Comparison of ENCODE assay signal across 1 cellular context in the genomic region with DNA sequence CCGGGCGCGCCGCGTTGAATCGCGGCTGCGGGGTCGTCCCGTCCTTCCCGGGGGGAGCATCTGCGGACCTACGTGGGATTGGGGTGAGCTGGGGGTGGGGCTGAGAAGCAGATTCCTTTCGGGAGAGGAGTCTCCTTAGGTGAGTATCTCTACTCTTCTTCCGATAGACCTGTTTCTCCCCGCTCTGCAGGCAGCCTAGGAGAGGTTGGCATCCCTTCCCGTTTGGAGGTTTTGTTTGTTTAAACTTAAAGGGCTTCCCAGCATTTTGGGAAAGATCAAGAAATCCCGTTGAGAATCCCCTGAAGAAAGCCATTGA.
A peak's percentile ranks its signal among the peaks of the same experiment; 100 is the strongest.
TF ChIP-seq lines count a peak whose summit lies in the region.

No MANE protein-coding gene starts in this region.

TF ChIP-seq in HEK293, 187 proteins besides CTCF, POLR2A, EP300 and RAD21 (continued from another document):
- TF ChIP-seq ZNF76 (tag by site-specific recombination; IDR thresholded peaks at IDR 0.05; ENCODE audit: borderline replicate concordance, low read depth) (0 out of 2 replicates have a peak, but pooled peaks have one; percentile 53), ZNF366 (tag by site-specific recombination; conservative IDR thresholded peaks at IDR 0.05) (no peak), ZSCAN18 (tag by site-specific recombination; IDR thresholded peaks at IDR 0.05) (no peak), OSR2 (tag by site-specific recombination; IDR thresholded peaks at IDR 0.05) (0 out of 2 replicates have a peak, but pooled peaks have one; percentile 50), IKZF3 (tag by site-specific recombination; IDR thresholded peaks at IDR 0.05) (peak; percentile 79), ZNF768 (tag by site-specific recombination; IDR thresholded peaks at IDR 0.05) (no peak), ZNF558 (tag by site-specific recombination; IDR thresholded peaks at IDR 0.05) (no peak), SP3 (tag by site-specific recombination; IDR thresholded peaks at IDR 0.05) (no peak), ZFHX2 (tag by site-specific recombination; conservative IDR thresholded peaks at IDR 0.05) (no peak), TCF7L2 (IDR thresholded peaks at IDR 0.05; ENCODE audit: borderline replicate concordance, low read depth, low read length) (no peak), RBAK (tag by site-specific recombination; IDR thresholded peaks at IDR 0.05) (no peak), ZNF121 (tag by site-specific recombination; IDR thresholded peaks at IDR 0.05) (no peak), REPIN1 (tag by site-specific recombination; IDR thresholded peaks at IDR 0.05; ENCODE audit: low read depth) (no peak), ZNF350 (tag by site-specific recombination; IDR thresholded peaks at IDR 0.05) (no peak), YY2 (tag by site-specific recombination; IDR thresholded peaks at IDR 0.05) (no peak), ZNF211 (tag by site-specific recombination; IDR thresholded peaks at IDR 0.05; ENCODE audit: low read depth) (no peak), ZNF132 (tag by site-specific recombination; IDR thresholded peaks at IDR 0.05; ENCODE audit: borderline replicate concordance) (no peak)
- TF ChIP-seq, protein P1, sequence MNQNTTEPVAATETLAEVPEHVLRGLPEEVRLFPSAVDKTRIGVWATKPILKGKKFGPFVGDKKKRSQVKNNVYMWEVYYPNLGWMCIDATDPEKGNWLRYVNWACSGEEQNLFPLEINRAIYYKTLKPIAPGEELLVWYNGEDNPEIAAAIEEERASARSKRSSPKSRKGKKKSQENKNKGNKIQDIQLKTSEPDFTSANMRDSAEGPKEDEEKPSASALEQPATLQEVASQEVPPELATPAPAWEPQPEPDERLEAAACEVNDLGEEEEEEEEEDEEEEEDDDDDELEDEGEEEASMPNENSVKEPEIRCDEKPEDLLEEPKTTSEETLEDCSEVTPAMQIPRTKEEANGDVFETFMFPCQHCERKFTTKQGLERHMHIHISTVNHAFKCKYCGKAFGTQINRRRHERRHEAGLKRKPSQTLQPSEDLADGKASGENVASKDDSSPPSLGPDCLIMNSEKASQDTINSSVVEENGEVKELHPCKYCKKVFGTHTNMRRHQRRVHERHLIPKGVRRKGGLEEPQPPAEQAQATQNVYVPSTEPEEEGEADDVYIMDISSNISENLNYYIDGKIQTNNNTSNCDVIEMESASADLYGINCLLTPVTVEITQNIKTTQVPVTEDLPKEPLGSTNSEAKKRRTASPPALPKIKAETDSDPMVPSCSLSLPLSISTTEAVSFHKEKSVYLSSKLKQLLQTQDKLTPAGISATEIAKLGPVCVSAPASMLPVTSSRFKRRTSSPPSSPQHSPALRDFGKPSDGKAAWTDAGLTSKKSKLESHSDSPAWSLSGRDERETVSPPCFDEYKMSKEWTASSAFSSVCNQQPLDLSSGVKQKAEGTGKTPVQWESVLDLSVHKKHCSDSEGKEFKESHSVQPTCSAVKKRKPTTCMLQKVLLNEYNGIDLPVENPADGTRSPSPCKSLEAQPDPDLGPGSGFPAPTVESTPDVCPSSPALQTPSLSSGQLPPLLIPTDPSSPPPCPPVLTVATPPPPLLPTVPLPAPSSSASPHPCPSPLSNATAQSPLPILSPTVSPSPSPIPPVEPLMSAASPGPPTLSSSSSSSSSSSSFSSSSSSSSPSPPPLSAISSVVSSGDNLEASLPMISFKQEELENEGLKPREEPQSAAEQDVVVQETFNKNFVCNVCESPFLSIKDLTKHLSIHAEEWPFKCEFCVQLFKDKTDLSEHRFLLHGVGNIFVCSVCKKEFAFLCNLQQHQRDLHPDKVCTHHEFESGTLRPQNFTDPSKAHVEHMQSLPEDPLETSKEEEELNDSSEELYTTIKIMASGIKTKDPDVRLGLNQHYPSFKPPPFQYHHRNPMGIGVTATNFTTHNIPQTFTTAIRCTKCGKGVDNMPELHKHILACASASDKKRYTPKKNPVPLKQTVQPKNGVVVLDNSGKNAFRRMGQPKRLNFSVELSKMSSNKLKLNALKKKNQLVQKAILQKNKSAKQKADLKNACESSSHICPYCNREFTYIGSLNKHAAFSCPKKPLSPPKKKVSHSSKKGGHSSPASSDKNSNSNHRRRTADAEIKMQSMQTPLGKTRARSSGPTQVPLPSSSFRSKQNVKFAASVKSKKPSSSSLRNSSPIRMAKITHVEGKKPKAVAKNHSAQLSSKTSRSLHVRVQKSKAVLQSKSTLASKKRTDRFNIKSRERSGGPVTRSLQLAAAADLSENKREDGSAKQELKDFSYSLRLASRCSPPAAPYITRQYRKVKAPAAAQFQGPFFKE (tag by site-specific recombination; IDR thresholded peaks at IDR 0.05; ENCODE audit: borderline replicate concordance) = no peak
- TF ChIP-seq, protein P2, sequence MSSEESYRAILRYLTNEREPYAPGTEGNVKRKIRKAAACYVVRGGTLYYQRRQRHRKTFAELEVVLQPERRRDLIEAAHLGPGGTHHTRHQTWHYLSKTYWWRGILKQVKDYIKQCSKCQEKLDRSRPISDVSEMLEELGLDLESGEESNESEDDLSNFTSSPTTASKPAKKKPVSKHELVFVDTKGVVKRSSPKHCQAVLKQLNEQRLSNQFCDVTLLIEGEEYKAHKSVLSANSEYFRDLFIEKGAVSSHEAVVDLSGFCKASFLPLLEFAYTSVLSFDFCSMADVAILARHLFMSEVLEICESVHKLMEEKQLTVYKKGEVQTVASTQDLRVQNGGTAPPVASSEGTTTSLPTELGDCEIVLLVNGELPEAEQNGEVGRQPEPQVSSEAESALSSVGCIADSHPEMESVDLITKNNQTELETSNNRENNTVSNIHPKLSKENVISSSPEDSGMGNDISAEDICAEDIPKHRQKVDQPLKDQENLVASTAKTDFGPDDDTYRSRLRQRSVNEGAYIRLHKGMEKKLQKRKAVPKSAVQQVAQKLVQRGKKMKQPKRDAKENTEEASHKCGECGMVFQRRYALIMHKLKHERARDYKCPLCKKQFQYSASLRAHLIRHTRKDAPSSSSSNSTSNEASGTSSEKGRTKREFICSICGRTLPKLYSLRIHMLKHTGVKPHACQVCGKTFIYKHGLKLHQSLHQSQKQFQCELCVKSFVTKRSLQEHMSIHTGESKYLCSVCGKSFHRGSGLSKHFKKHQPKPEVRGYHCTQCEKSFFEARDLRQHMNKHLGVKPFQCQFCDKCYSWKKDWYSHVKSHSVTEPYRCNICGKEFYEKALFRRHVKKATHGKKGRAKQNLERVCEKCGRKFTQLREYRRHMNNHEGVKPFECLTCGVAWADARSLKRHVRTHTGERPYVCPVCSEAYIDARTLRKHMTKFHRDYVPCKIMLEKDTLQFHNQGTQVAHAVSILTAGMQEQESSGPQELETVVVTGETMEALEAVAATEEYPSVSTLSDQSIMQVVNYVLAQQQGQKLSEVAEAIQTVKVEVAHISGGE (tag by site-specific recombination; conservative IDR thresholded peaks at IDR 0.05; ENCODE audit: low read depth) = no peak; the same call in 1 of the 2 replicates
- TF ChIP-seq, protein P3, sequence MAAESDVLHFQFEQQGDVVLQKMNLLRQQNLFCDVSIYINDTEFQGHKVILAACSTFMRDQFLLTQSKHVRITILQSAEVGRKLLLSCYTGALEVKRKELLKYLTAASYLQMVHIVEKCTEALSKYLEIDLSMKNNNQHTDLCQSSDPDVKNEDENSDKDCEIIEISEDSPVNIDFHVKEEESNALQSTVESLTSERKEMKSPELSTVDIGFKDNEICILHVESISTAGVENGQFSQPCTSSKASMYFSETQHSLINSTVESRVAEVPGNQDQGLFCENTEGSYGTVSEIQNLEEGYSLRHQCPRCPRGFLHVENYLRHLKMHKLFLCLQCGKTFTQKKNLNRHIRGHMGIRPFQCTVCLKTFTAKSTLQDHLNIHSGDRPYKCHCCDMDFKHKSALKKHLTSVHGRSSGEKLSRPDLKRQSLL (tag by site-specific recombination; IDR thresholded peaks at IDR 0.05) = no peak
- TF ChIP-seq, protein P4, sequence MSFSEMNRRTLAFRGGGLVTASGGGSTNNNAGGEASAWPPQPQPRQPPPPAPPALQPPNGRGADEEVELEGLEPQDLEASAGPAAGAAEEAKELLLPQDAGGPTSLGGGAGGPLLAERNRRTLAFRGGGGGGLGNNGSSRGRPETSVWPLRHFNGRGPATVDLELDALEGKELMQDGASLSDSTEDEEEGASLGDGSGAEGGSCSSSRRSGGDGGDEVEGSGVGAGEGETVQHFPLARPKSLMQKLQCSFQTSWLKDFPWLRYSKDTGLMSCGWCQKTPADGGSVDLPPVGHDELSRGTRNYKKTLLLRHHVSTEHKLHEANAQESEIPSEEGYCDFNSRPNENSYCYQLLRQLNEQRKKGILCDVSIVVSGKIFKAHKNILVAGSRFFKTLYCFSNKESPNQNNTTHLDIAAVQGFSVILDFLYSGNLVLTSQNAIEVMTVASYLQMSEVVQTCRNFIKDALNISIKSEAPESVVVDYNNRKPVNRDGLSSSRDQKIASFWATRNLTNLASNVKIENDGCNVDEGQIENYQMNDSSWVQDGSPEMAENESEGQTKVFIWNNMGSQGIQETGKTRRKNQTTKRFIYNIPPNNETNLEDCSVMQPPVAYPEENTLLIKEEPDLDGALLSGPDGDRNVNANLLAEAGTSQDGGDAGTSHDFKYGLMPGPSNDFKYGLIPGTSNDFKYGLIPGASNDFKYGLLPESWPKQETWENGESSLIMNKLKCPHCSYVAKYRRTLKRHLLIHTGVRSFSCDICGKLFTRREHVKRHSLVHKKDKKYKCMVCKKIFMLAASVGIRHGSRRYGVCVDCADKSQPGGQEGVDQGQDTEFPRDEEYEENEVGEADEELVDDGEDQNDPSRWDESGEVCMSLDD (tag by site-specific recombination; IDR thresholded peaks at IDR 0.05) = 0 out of 2 replicates have a peak, but pooled peaks have one; percentile 28
- TF ChIP-seq, protein P5, sequence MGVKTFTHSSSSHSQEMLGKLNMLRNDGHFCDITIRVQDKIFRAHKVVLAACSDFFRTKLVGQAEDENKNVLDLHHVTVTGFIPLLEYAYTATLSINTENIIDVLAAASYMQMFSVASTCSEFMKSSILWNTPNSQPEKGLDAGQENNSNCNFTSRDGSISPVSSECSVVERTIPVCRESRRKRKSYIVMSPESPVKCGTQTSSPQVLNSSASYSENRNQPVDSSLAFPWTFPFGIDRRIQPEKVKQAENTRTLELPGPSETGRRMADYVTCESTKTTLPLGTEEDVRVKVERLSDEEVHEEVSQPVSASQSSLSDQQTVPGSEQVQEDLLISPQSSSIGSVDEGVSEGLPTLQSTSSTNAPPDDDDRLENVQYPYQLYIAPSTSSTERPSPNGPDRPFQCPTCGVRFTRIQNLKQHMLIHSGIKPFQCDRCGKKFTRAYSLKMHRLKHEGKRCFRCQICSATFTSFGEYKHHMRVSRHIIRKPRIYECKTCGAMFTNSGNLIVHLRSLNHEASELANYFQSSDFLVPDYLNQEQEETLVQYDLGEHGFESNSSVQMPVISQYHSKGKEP (tag by site-specific recombination; IDR thresholded peaks at IDR 0.05) = no peak
- TF ChIP-seq, protein P6, sequence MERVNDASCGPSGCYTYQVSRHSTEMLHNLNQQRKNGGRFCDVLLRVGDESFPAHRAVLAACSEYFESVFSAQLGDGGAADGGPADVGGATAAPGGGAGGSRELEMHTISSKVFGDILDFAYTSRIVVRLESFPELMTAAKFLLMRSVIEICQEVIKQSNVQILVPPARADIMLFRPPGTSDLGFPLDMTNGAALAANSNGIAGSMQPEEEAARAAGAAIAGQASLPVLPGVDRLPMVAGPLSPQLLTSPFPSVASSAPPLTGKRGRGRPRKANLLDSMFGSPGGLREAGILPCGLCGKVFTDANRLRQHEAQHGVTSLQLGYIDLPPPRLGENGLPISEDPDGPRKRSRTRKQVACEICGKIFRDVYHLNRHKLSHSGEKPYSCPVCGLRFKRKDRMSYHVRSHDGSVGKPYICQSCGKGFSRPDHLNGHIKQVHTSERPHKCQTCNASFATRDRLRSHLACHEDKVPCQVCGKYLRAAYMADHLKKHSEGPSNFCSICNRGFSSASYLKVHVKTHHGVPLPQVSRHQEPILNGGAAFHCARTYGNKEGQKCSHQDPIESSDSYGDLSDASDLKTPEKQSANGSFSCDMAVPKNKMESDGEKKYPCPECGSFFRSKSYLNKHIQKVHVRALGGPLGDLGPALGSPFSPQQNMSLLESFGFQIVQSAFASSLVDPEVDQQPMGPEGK (tag by site-specific recombination; IDR thresholded peaks at IDR 0.05) = peak; percentile 27; the same call in 1 of the 2 replicates
TF ChIP-seq in HEK293: peak in this region for 8.
